Comparison of ENCODE assay signal across 1 cellular context in genomic region chr1:61170328-61171238, GRCh38.
TF ChIP-seq lines count a peak whose summit lies in the region.

No MANE protein-coding gene starts in this region.

TF ChIP-seq in SK-N-SH, 30 proteins besides CTCF, POLR2A, EP300 and RAD21 (continued from another document):
- TF ChIP-seq TAF1 (IDR thresholded peaks at IDR 0.05; ENCODE audit: borderline replicate concordance, low read depth, low read length), result no peak
- no peak for TF ChIP-seq MEF2A (IDR thresholded peaks at IDR 0.05; ENCODE audit: borderline replicate concordance, low read depth)
- TF ChIP-seq POLR2AphosphoS5 (IDR thresholded peaks at IDR 0.05; ENCODE audit: low read depth, low read length), result no peak
- no peak for TF ChIP-seq ZBTB33 (IDR thresholded peaks at IDR 0.05; ENCODE audit: borderline replicate concordance, low read depth)
- no peak for TF ChIP-seq USF2 (IDR thresholded peaks at IDR 0.05; ENCODE audit: borderline replicate concordance, low read depth, low read length)
- no peak for TF ChIP-seq EZH2phosphoT487 (IDR thresholded peaks at IDR 0.05; ENCODE audit: borderline replicate concordance, low read depth)
- TF ChIP-seq USF1 (IDR thresholded peaks at IDR 0.05; ENCODE audit: borderline replicate concordance, low read depth), result no peak
- no peak; the same call in 1 of the 2 replicates for TF ChIP-seq FOSL2 (IDR thresholded peaks at IDR 0.05; ENCODE audit: borderline replicate concordance, low read depth)
